ENCODE assay signal across 16 cellular contexts in genomic region chr9:104831681-104832080, GRCh38.
DNase-seq lines count a peak whose midpoint lies in the region; ATAC-seq and TF ChIP-seq lines count a peak whose summit lies in the region.
"Had no signal": no experiment of that assay in that cellular context is flagged by ENCODE, and none has a peak within 500 bp of the region (broad histone marks: within the 10 kb centered on the region; RNA-seq: fewer than 3 reads in every experiment).

No MANE protein-coding gene starts in this region.

- H3K9me3 ChIP-seq in aorta (ENCODE audit: control insufficient read depth, low read length) = no peaks in the 10 kb centered on the region
- H3K9me3 ChIP-seq: BLaER1, thyroid gland had no signal

- intact Hi-C loops in aorta (cut with DNase I) = no loop called here

- H3K36me3 ChIP-seq in aorta (ENCODE audit: control insufficient read depth in 1 of 2, insufficient read depth in 2 of 2, low read length in 1 of 2) = peaks cover 4 to 18% of the 10 kb centered on the region in 2 donors

- TF ChIP-seq CTCF in choroid plexus epithelial cell (conservative IDR thresholded peaks at IDR 0.05; ENCODE audit: low read depth, low read length) = peak; percentile 5

- H3K27ac ChIP-seq in aorta (ENCODE audit: low read depth in 1 of 2, low read length in 2 of 2) = no peak overlapping the region
- H3K27ac ChIP-seq: BLaER1, HL-60, thyroid gland had no signal

- no peaks in the 10 kb centered on the region for H3K27me3 ChIP-seq in aorta (ENCODE audit: control insufficient read depth in 1 of 2, insufficient read depth in 2 of 2, low read length in 1 of 2)
- H3K27me3 ChIP-seq: BLaER1, thyroid gland had no signal

- WGBS in aorta, 2 donors = 81 to 82% methylated on average over 3 of the region's 3 CpGs

- H3K4me1 ChIP-seq in aorta (ENCODE audit: control insufficient read depth in 1 of 2, insufficient read depth in 2 of 2, low read length in 2 of 2) = no peaks in the 10 kb centered on the region
- H3K4me1 ChIP-seq: BLaER1 had no signal

- in situ Hi-C loops in Caki2 (cut with HindIII; ENCODE audit: low pct_unique_long_range_greater_than_20kb, low sequenced_read_pairs) = no loop called here

- peak; percentile 14 for DNase-seq in Caki2 (ENCODE audit: low read depth)
- DNase-seq in M059J (ENCODE audit: low read depth) = peak; percentile 87
- DNase-seq in choroid plexus epithelial cell (ENCODE audit: low read depth) = peak; percentile 32
- peak; percentile 25 for DNase-seq in kidney tubule cell (ENCODE audit: low spot score)
- DNase-seq in aorta = no peak
- no peak for DNase-seq in central memory CD4-positive, alpha-beta T cell
- no peak for DNase-seq in OCI-M2 (lab: John Stamatoyannopoulos, UW; ENCODE audit: unreplicated experiment)
- no peak for DNase-seq in NOMO-1 treated with DMSO at 0.1 percent for 48 hours (lab: John Stamatoyannopoulos, UW; ENCODE audit: unreplicated experiment)
- DNase-seq: activated gamma-delta T cell, DMS153, KG1, NCI-H345, occipital lobe, thyroid gland had no signal

- ATAC-seq in aorta (ENCODE audit: low FRiP score) = no peak

- H3K4me3 ChIP-seq in choroid plexus epithelial cell (ENCODE audit: low read depth, low read length) (no peak overlapping the region), aorta (ENCODE audit: low read length in 2 of 2) (no peak overlapping the region)
- H3K4me3 ChIP-seq: BLaER1, thyroid gland had no signal

Comparison
In these comparisons a context has a peak if more than half of its experiments do, and no peak if none do; other contexts are left out.
1. DNase-seq: peak in Caki2 (single experiment), M059J (single experiment), choroid plexus epithelial cell (single experiment) and kidney tubule cell (single experiment); none in aorta (0 of 2), central memory CD4-positive, alpha-beta T cell (single experiment), OCI-M2 (single experiment) and NOMO-1 treated with DMSO at 0.1 percent for 48 hours (single experiment).